Comparison of ENCODE assay signal across 14 cellular contexts in genomic region chr14:104307246-104307626, GRCh38.
A peak's percentile ranks its signal among the peaks of the same experiment; 100 is the strongest.
DNase-seq lines count a peak whose midpoint lies in the region; ATAC-seq and TF ChIP-seq lines count a peak whose summit lies in the region.
"Had no signal": no experiment of that assay in that cellular context is flagged by ENCODE, and none has a peak within 500 bp of the region (broad histone marks: within the 10 kb centered on the region; RNA-seq: fewer than 3 reads in every experiment).

No MANE protein-coding gene starts in this region.

- H2AFZ ChIP-seq in neuronal stem cell (ENCODE audit: low read length): no peak overlapping the region
- H2AFZ ChIP-seq in PC-3 (ENCODE audit: low read length): no peak overlapping the region

- no peak overlapping the region for H3K9ac ChIP-seq in neuronal stem cell (ENCODE audit: low read depth, low read length, poor library complexity)
- H3K9ac ChIP-seq in PC-3 (ENCODE audit: low read length): no peak overlapping the region
- H3K9ac ChIP-seq: BLaER1 treated with 17β-estradiol and CSF1 and Interleukin-3, amounts not matched to agents 10 nM and 100 nM had no signal

- no peak overlapping the region for H4K91ac ChIP-seq in neuronal stem cell (ENCODE audit: low read depth, low read length, poor library complexity)

- no peak for TF ChIP-seq CTCF in RWPE2 (IDR thresholded peaks at IDR 0.05; ENCODE audit: poor library complexity, severe bottlenecking)
- TF ChIP-seq CTCF in PC-3 (conservative IDR thresholded peaks at IDR 0.05; ENCODE audit: low read depth, low read length): no peak

- no peaks in the 10 kb centered on the region for H3K79me2 ChIP-seq in PC-3 (ENCODE audit: low read length)

- H3K9me2 ChIP-seq in PC-3 (replicated peaks; ENCODE audit: low read length): no peaks in the 10 kb centered on the region

- peak overlapping the region; percentile 67 for H2BK120ac ChIP-seq in neuronal stem cell (ENCODE audit: low read depth, low read length)

- no peaks in the 10 kb centered on the region for H3F3A ChIP-seq in PC-3 (ENCODE audit: low read length, unreplicated experiment)

- peak overlapping the region; percentile 80 for H3K18ac ChIP-seq in neuronal stem cell (ENCODE audit: low read length)

- H4K8ac ChIP-seq in neuronal stem cell (ENCODE audit: low read depth, low read length): no peak overlapping the region

- BruUV-seq in PC-3 (replicated peaks; lab: Mats Ljungman, UMichigan): no TSS peak

- POLR2A ChIA-PET in PC-3 (lab: Charles Lee; ENCODE audit: unreplicated experiment): no interaction called here

- CTCF ChIA-PET in PC-3 (lab: Charles Lee): no interaction called here

- H3K4me3 ChIP-seq in RWPE2 (ENCODE audit: severe bottlenecking) (no peak overlapping the region), neuronal stem cell (ENCODE audit: low read length in 2 of 2) (no peak overlapping the region), aorta (ENCODE audit: low read length in 2 of 2) (no peak overlapping the region), PC-3 (ENCODE audit: low read length) (no peak overlapping the region)
- H3K4me3 ChIP-seq: BLaER1 treated with 17β-estradiol and CSF1 and Interleukin-3, amounts not matched to agents 10 nM and 100 nM had no signal

- ATAC-seq in left ventricle myocardium superior (no peak), RWPE2 (ENCODE audit: low read depth) (no peak), aorta (ENCODE audit: low FRiP score) (no peak), PC-3 (no peak)

- H3K4me2 ChIP-seq in neuronal stem cell (ENCODE audit: insufficient read depth, low read length, poor library complexity, severe bottlenecking): no peak overlapping the region
- H3K4me2 ChIP-seq in PC-3 (ENCODE audit: low read length): no peak overlapping the region
- H3K4me2 ChIP-seq: BLaER1 treated with 17β-estradiol and CSF1 and Interleukin-3, amounts not matched to agents 10 nM and 100 nM had no signal

- H3K27ac ChIP-seq in RWPE2 (ENCODE audit: poor library complexity, severe bottlenecking) (no peak overlapping the region), neuronal stem cell (replicated peaks; ENCODE audit: low read length) (no peak overlapping the region), aorta (ENCODE audit: low read depth in 1 of 2, low read length in 2 of 2) (no peak overlapping the region), PC-3 (ENCODE audit: low read length) (no peak overlapping the region)
- H3K27ac ChIP-seq: BLaER1 treated with 17β-estradiol and CSF1 and Interleukin-3, amounts not matched to agents 10 nM and 100 nM had no signal

- peak; percentile 62 for DNase-seq in cardiac septum (ENCODE audit: low spot score)
- DNase-seq in left ventricle myocardium superior: no peak
- peak; percentile 56 for DNase-seq in RWPE2 (ENCODE audit: low spot score)
- DNase-seq in neuronal stem cell (ENCODE audit: low spot score): no peak
- DNase-seq in aorta: peak; percentile 32 to 63
- no peak for DNase-seq in stimulated activated CD4-positive, alpha-beta T cell treated with anti-CD3 and anti-CD28 coated beads, Interleukin-2, amount 100 ng/mL, for 48 hours
- DNase-seq in PC-3: no peak
- DNase-seq: ACHN; CD4-positive, CD25-positive, alpha-beta regulatory T cell; DMS53; GF-D8; HCEC 1CT; HFFc6 had no signal

- H2BK5ac ChIP-seq in neuronal stem cell (ENCODE audit: low read length): peak overlapping the region; percentile 90

- no peaks in the 10 kb centered on the region for H4K20me1 ChIP-seq in PC-3 (ENCODE audit: low read length)
- H4K20me1 ChIP-seq: BLaER1 treated with 17β-estradiol and CSF1 and Interleukin-3, amounts not matched to agents 10 nM and 100 nM had no signal

- peaks cover 29% of the 10 kb centered on the region for H3K27me3 ChIP-seq in RWPE2 (ENCODE audit: insufficient read depth, poor library complexity, severe bottlenecking)
- H3K27me3 ChIP-seq in neuronal stem cell (ENCODE audit: control insufficient read depth in 3 of 3, insufficient read depth in 3 of 3, low read depth in 1 of 3, low read length in 3 of 3): peaks cover 0 to 9% (median 0%) of the 10 kb centered on the region in 3 experiments
- H3K27me3 ChIP-seq in aorta (ENCODE audit: control insufficient read depth in 1 of 2, insufficient read depth in 2 of 2, low read length in 1 of 2): no peaks in the 10 kb centered on the region
- H3K27me3 ChIP-seq in PC-3 (ENCODE audit: low read length): peaks cover 37% of the 10 kb centered on the region; the same call in 1 of the 2 replicates
- H3K27me3 ChIP-seq: BLaER1 treated with 17β-estradiol and CSF1 and Interleukin-3, amounts not matched to agents 10 nM and 100 nM had no signal

- H3K4me1 ChIP-seq in RWPE2 (ENCODE audit: insufficient read depth, poor library complexity, severe bottlenecking) (no peaks in the 10 kb centered on the region), neuronal stem cell (ENCODE audit: control insufficient read depth in 2 of 2, insufficient read depth in 1 of 2, low read depth in 1 of 2, low read length in 2 of 2) (peaks cover 0 to 6% of the 10 kb centered on the region in 2 donors), aorta (ENCODE audit: control insufficient read depth in 1 of 2, insufficient read depth in 2 of 2, low read length in 2 of 2) (no peaks in the 10 kb centered on the region), PC-3 (ENCODE audit: insufficient read depth, low read length) (no peaks in the 10 kb centered on the region)

- no peaks in the 10 kb centered on the region for H3K36me3 ChIP-seq in RWPE2 (ENCODE audit: low read depth)
- no peaks in the 10 kb centered on the region for H3K36me3 ChIP-seq in neuronal stem cell (replicated peaks in 1 of 2; ENCODE audit: control insufficient read depth in 2 of 2, insufficient read depth in 2 of 2, low read length in 2 of 2)
- H3K36me3 ChIP-seq in aorta (ENCODE audit: control insufficient read depth in 1 of 2, insufficient read depth in 2 of 2, low read length in 1 of 2): no peaks in the 10 kb centered on the region
- no peaks in the 10 kb centered on the region for H3K36me3 ChIP-seq in PC-3 (ENCODE audit: low read depth, low read length)
- H3K36me3 ChIP-seq: BLaER1 treated with 17β-estradiol and CSF1 and Interleukin-3, amounts not matched to agents 10 nM and 100 nM had no signal

- WGBS in neuronal stem cell (ENCODE audit: extremely low coverage in 2 of 2, insufficient read length in 2 of 2, insufficient replicate concordance in 1 of 2), 2 donors: no CpG with 5 or more reads among the region's 7 CpGs
- 64 to 74% methylated on average over 6 to 7 of the region's 7 CpGs for WGBS in aorta, 2 donors

- H3K79me1 ChIP-seq in neuronal stem cell (ENCODE audit: low read depth, low read length): no peaks in the 10 kb centered on the region

- no peak overlapping the region for H3K23ac ChIP-seq in neuronal stem cell (ENCODE audit: low read depth, low read length, poor library complexity)

- H2BK15ac ChIP-seq in neuronal stem cell (ENCODE audit: low read length): no peak overlapping the region

- intact Hi-C loops in cardiac septum (cut with DNase I) (no loop called here), left ventricle myocardium superior (cut with micrococcal nuclease) (no loop called here), aorta (cut with DNase I) (no loop called here), PC-3 (cut with micrococcal nuclease) (no loop called here)

- H2BK12ac ChIP-seq in neuronal stem cell (ENCODE audit: low read length): peak overlapping the region; percentile 22

- peak overlapping the region; percentile 75 for H2AK5ac ChIP-seq in neuronal stem cell (ENCODE audit: low read depth, low read length)

- no peak overlapping the region for H3K4ac ChIP-seq in neuronal stem cell (ENCODE audit: low read length)

- no peak overlapping the region for H3K14ac ChIP-seq in neuronal stem cell (ENCODE audit: low read length)

- H3K9me3 ChIP-seq in RWPE2 (ENCODE audit: severe bottlenecking) (peaks cover 1% of the 10 kb centered on the region), neuronal stem cell (replicated peaks in 1 of 2; ENCODE audit: control insufficient read depth in 2 of 2, insufficient read depth in 1 of 2, low read depth in 1 of 2, low read length in 2 of 2) (peaks cover 0 to 3% of the 10 kb centered on the region in 2 donors), aorta (ENCODE audit: control insufficient read depth, low read length) (no peaks in the 10 kb centered on the region), PC-3 (ENCODE audit: low read length) (no peaks in the 10 kb centered on the region)

Comparison
In these comparisons a context has a peak if more than half of its experiments do, and no peak if none do; other contexts are left out.
1. DNase-seq: peak in cardiac septum (single experiment), RWPE2 (single experiment) and aorta (2 of 2); none in left ventricle myocardium superior (single experiment), neuronal stem cell (single experiment), stimulated activated CD4-positive, alpha-beta T cell treated with anti-CD3 and anti-CD28 coated beads, Interleukin-2, amount 100 ng/mL, for 48 hours (0 of 2) and PC-3 (single experiment).